ENCODE assay signal across 1 cellular context in genomic region chr4:108592674-108592986, GRCh38.
A peak's percentile ranks its signal among the peaks of the same experiment; 100 is the strongest.
TF ChIP-seq lines count a peak whose summit lies in the region.

No MANE protein-coding gene starts in this region.

TF ChIP-seq in HepG2, 621 proteins besides CTCF, POLR2A, EP300 and RAD21 (continued from another document and continues in another):
- TF ChIP-seq, protein P1, sequence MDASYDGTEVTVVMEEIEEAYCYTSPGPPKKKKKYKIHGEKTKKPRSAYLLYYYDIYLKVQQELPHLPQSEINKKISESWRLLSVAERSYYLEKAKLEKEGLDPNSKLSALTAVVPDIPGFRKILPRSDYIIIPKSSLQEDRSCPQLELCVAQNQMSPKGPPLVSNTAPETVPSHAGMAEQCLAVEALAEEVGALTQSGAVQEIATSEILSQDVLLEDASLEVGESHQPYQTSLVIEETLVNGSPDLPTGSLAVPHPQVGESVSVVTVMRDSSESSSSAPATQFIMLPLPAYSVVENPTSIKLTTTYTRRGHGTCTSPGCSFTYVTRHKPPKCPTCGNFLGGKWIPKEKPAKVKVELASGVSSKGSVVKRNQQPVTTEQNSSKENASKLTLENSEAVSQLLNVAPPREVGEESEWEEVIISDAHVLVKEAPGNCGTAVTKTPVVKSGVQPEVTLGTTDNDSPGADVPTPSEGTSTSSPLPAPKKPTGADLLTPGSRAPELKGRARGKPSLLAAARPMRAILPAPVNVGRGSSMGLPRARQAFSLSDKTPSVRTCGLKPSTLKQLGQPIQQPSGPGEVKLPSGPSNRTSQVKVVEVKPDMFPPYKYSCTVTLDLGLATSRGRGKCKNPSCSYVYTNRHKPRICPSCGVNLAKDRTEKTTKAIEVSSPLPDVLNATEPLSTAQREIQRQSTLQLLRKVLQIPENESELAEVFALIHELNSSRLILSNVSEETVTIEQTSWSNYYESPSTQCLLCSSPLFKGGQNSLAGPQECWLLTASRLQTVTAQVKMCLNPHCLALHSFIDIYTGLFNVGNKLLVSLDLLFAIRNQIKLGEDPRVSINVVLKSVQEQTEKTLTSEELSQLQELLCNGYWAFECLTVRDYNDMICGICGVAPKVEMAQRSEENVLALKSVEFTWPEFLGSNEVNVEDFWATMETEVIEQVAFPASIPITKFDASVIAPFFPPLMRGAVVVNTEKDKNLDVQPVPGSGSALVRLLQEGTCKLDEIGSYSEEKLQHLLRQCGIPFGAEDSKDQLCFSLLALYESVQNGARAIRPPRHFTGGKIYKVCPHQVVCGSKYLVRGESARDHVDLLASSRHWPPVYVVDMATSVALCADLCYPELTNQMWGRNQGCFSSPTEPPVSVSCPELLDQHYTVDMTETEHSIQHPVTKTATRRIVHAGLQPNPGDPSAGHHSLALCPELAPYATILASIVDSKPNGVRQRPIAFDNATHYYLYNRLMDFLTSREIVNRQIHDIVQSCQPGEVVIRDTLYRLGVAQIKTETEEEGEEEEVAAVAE (CRISPR knock-in tag; IDR thresholded peaks at IDR 0.05; ENCODE audit: borderline replicate concordance): no peak
- no peak for TF ChIP-seq CSRNP2 (CRISPR knock-in tag; conservative IDR thresholded peaks at IDR 0.05; ENCODE audit: low read depth)
- no peak for TF ChIP-seq ZSCAN22 (CRISPR knock-in tag; IDR thresholded peaks at IDR 0.05)
- TF ChIP-seq FOXK2 (IDR thresholded peaks at IDR 0.05): no peak
- no peak for TF ChIP-seq ZNF484 (CRISPR knock-in tag; IDR thresholded peaks at IDR 0.05; ENCODE audit: borderline replicate concordance, low read depth)
- TF ChIP-seq SMARCC2 (IDR thresholded peaks at IDR 0.05): no peak
- TF ChIP-seq RFX3 (CRISPR knock-in tag; IDR thresholded peaks at IDR 0.05): no peak
- no peak for TF ChIP-seq ZBTB14 (CRISPR knock-in tag; IDR thresholded peaks at IDR 0.05)
- no peak for TF ChIP-seq ZNF431 (CRISPR knock-in tag; IDR thresholded peaks at IDR 0.05; ENCODE audit: borderline replicate concordance, low read depth)
- no peak for TF ChIP-seq ZNF740 (CRISPR knock-in tag; IDR thresholded peaks at IDR 0.05)
- TF ChIP-seq RELA (CRISPR knock-in tag; IDR thresholded peaks at IDR 0.05): no peak
- no peak for TF ChIP-seq ZIK1 (CRISPR knock-in tag; IDR thresholded peaks at IDR 0.05; ENCODE audit: borderline replicate concordance, low read depth)
- TF ChIP-seq SAFB2 (CRISPR knock-in tag; IDR thresholded peaks at IDR 0.05; ENCODE audit: borderline replicate concordance, low read depth): no peak
- no peak for TF ChIP-seq ZNF124 (CRISPR knock-in tag; IDR thresholded peaks at IDR 0.05)
- TF ChIP-seq, protein P2, sequence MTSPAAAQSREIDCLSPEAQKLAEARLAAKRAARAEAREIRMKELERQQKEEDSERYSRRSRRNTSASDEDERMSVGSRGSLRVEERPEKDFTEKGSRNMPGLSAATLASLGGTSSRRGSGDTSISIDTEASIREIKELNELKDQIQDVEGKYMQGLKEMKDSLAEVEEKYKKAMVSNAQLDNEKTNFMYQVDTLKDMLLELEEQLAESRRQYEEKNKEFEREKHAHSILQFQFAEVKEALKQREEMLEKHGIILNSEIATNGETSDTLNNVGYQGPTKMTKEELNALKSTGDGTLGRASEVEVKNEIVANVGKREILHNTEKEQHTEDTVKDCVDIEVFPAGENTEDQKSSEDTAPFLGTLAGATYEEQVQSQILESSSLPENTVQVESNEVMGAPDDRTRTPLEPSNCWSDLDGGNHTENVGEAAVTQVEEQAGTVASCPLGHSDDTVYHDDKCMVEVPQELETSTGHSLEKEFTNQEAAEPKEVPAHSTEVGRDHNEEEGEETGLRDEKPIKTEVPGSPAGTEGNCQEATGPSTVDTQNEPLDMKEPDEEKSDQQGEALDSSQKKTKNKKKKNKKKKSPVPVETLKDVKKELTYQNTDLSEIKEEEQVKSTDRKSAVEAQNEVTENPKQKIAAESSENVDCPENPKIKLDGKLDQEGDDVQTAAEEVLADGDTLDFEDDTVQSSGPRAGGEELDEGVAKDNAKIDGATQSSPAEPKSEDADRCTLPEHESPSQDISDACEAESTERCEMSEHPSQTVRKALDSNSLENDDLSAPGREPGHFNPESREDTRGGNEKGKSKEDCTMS (CRISPR knock-in tag; conservative IDR thresholded peaks at IDR 0.05): no peak
- TF ChIP-seq ZNF264 (CRISPR knock-in tag; IDR thresholded peaks at IDR 0.05): no peak
- peak; percentile 74; the same call in 1 of the 2 replicates for TF ChIP-seq ZNF878 (CRISPR knock-in tag; IDR thresholded peaks at IDR 0.05)
- TF ChIP-seq WIZ (CRISPR knock-in tag; IDR thresholded peaks at IDR 0.05): no peak
- TF ChIP-seq KDM1A (CRISPR knock-in tag; IDR thresholded peaks at IDR 0.05): peak; percentile 87; the same call in 1 of the 2 replicates
- TF ChIP-seq ZNF703 (CRISPR knock-in tag; IDR thresholded peaks at IDR 0.05; ENCODE audit: borderline replicate concordance): no peak
- no peak for TF ChIP-seq MAFG (CRISPR knock-in tag; IDR thresholded peaks at IDR 0.05)
- 0 out of 2 replicates have a peak, but pooled peaks have one; percentile 42 for TF ChIP-seq ZNF503 (CRISPR knock-in tag; IDR thresholded peaks at IDR 0.05)
- TF ChIP-seq ATF5 (CRISPR knock-in tag; IDR thresholded peaks at IDR 0.05; ENCODE audit: low read depth): no peak
- TF ChIP-seq ZNF768 (CRISPR knock-in tag; IDR thresholded peaks at IDR 0.05): no peak
- TF ChIP-seq NFYC (CRISPR knock-in tag; IDR thresholded peaks at IDR 0.05): no peak
- no peak for TF ChIP-seq NR2F1 (CRISPR knock-in tag; IDR thresholded peaks at IDR 0.05)
- TF ChIP-seq HBP1 (CRISPR knock-in tag; IDR thresholded peaks at IDR 0.05; ENCODE audit: low read depth): no peak
- TF ChIP-seq SP1 (IDR thresholded peaks at IDR 0.05): no peak
- TF ChIP-seq SP1 (CRISPR knock-in tag; IDR thresholded peaks at IDR 0.05): no peak
- TF ChIP-seq ZNF629 (CRISPR knock-in tag; conservative IDR thresholded peaks at IDR 0.05): no peak
- no peak for TF ChIP-seq TGIF2 (CRISPR knock-in tag; IDR thresholded peaks at IDR 0.05)
- no peak for TF ChIP-seq MED8 (CRISPR knock-in tag; IDR thresholded peaks at IDR 0.05; ENCODE audit: insufficient replicate concordance)
- no peak for TF ChIP-seq BORCS8-MEF2B (CRISPR knock-in tag; IDR thresholded peaks at IDR 0.05)
- no peak for TF ChIP-seq ZNF724P (CRISPR knock-in tag; IDR thresholded peaks at IDR 0.05; ENCODE audit: borderline replicate concordance)
- no peak for TF ChIP-seq HMGA1 (CRISPR knock-in tag; conservative IDR thresholded peaks at IDR 0.05)
- no peak for TF ChIP-seq CREM (IDR thresholded peaks at IDR 0.05)
- no peak for TF ChIP-seq CREM (CRISPR knock-in tag; IDR thresholded peaks at IDR 0.05)
- TF ChIP-seq ZBTB39 (CRISPR knock-in tag; IDR thresholded peaks at IDR 0.05): no peak
- no peak for TF ChIP-seq SIN3B (IDR thresholded peaks at IDR 0.05; ENCODE audit: low read length)
- TF ChIP-seq ZNF20 (CRISPR knock-in tag; IDR thresholded peaks at IDR 0.05): no peak
- TF ChIP-seq SETDB1 (CRISPR knock-in tag; IDR thresholded peaks at IDR 0.05; ENCODE audit: borderline replicate concordance): no peak
- TF ChIP-seq ELF1 (CRISPR knock-in tag; IDR thresholded peaks at IDR 0.05): no peak
- peak; percentile 9 for TF ChIP-seq TEAD3 (CRISPR knock-in tag; optimal IDR thresholded peaks at IDR 0.05; ENCODE audit: borderline replicate concordance)
- no peak for TF ChIP-seq ZNF772 (CRISPR knock-in tag; IDR thresholded peaks at IDR 0.05)
- TF ChIP-seq U2AF2 (IDR thresholded peaks at IDR 0.05; ENCODE audit: low read depth, low read length): no peak
- TF ChIP-seq AHR (CRISPR knock-in tag; IDR thresholded peaks at IDR 0.05): no peak
- TF ChIP-seq FOSL2 (CRISPR knock-in tag; IDR thresholded peaks at IDR 0.05): peak; percentile 31; the same call in 1 of the 2 replicates
- TF ChIP-seq ZBTB38 (CRISPR knock-in tag; IDR thresholded peaks at IDR 0.05): no peak
- TF ChIP-seq ZNF232 (CRISPR knock-in tag; IDR thresholded peaks at IDR 0.05; ENCODE audit: borderline replicate concordance): no peak
- no peak for TF ChIP-seq LCORL (IDR thresholded peaks at IDR 0.05)
- TF ChIP-seq LCORL (CRISPR knock-in tag; IDR thresholded peaks at IDR 0.05): 0 out of 2 replicates have a peak, but pooled peaks have one; percentile 25
- no peak for TF ChIP-seq ZNF296 (CRISPR knock-in tag; conservative IDR thresholded peaks at IDR 0.05)
- TF ChIP-seq HNRNPL (IDR thresholded peaks at IDR 0.05; ENCODE audit: low read depth, low read length): no peak
- TF ChIP-seq HOXA3 (CRISPR knock-in tag; IDR thresholded peaks at IDR 0.05): no peak; the same call in 1 of the 2 replicates
- TF ChIP-seq ZNF383 (CRISPR knock-in tag; IDR thresholded peaks at IDR 0.05; ENCODE audit: borderline replicate concordance): no peak
- TF ChIP-seq MNT (IDR thresholded peaks at IDR 0.05): no peak
- TF ChIP-seq ELF3 (CRISPR knock-in tag; IDR thresholded peaks at IDR 0.05): no peak
